25 cellular contexts compared by ENCODE assay signal in the genomic region with DNA sequence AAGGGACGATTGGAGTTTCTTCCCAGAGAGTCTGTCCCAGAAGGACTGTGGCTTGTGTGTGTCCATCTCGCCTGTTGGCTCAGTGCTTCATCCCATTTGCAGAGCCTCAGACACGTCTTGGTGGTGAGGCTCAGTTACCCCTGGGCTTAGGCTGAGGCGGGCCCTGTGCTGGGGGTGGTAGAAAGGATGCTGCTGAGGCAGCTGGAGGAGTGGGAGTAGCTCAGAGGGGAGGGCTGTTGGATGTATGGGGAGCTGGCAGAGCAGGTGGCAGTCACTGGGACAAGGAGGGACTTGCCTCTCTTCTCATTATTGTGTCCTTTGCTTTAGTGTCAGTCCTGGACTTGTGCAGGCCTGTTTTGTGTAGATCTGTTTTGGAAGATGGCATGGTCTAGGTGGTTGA. TPM values are rescaled to one million over a fixed set of nuclear protein-coding genes. Genes with fewer than 3 reads are reported as not detected.
DNase-seq lines count a peak whose midpoint lies in the region; ATAC-seq, FAIRE-seq and TF ChIP-seq lines count a peak whose summit lies in the region.
"Had no signal": no experiment of that assay in that cellular context is flagged by ENCODE, and none has a peak within 500 bp of the region (broad histone marks: within the 10 kb centered on the region; RNA-seq: fewer than 3 reads in every experiment).

No MANE protein-coding gene starts in this region.

- peaks cover 37% of the 10 kb centered on the region for H3K4me1 Mint-ChIP-seq in activated naive CD4-positive, alpha-beta T cell treated with anti-CD3 and anti-CD28 coated beads, Interleukin-2, amount 10 ng/mL, durations not matched to agents 7 days and 5 days
- peaks cover 9 to 10% of the 10 kb centered on the region in 2 donors for H3K4me1 Mint-ChIP-seq in stimulated activated naive B cell treated with anti-CD40 and anti-IgM and Interleukin-4, amounts not matched to agents 10 μg/mL and 1 μg/mL and 100 μg/mL, for 72 hours
- no peaks in the 10 kb centered on the region for H3K4me1 Mint-ChIP-seq in MCF 10A (ENCODE audit: insufficient read depth, unreplicated experiment)

- POLR2A ChIA-PET in K562 (lab: Yijun Ruan, JAX): interaction anchor here (0.6 to 3.9 kb wide), 6 partner anchors 14 to 421 kb away, joined by 3 to 38 read pairs (median 6); no protein-coding TSS in a partner anchor
- POLR2A ChIA-PET in MCF 10A (lab: Yijun Ruan, JAX): interaction anchor here (2.2 kb wide), 1 partner anchor 31 kb away, joined by 9 read pairs; a partner anchor contains a TSS

- peaks cover 3% of the 10 kb centered on the region for H3K9me1 ChIP-seq in K562 (ENCODE audit: control insufficient read depth, insufficient read depth, low read length)

- no peak for FAIRE-seq in K562 (lab: Jason Lieb, UNC)
- FAIRE-seq: astrocyte, GM18507, H54, islet of Langerhans had no signal

- no peak for DNase-seq in activated naive CD4-positive, alpha-beta T cell treated with anti-CD3 and anti-CD28 coated beads, Interleukin-2, amount 10 ng/mL, durations not matched to agents 7 days and 5 days
- DNase-seq in activated naive CD4-positive, alpha-beta T cell treated with Interleukin-2 at 50 U/mL for 16 hours: no peak
- DNase-seq in NCI-H2171 treated with DMSO at 0.1 percent for 48 hours (lab: John Stamatoyannopoulos, UW) (peak; percentile 74), K562 (ENCODE audit: extremely low read depth in 1 of 4, low spot score in 3 of 4) (no peak), MCF 10A (ENCODE audit: unreplicated experiment) (no peak)
- no peak for DNase-seq in stimulated activated naive B cell treated with anti-CD40 and anti-IgM and Interleukin-4, amounts not matched to agents 10 μg/mL and 1 μg/mL and 100 μg/mL, for 72 hours
- DNase-seq: activated CD4-positive, alpha-beta T cell treated with anti-CD3 and anti-CD28 coated beads for 1 hour; CD4-positive, CD25-positive, alpha-beta regulatory T cell; effector CD8-positive, alpha-beta T cell; foreskin melanocyte; hippocampal formation; IMR-90; midbrain; NCI-H1436 treated with DMSO at 0.1 percent for 48 hours; NCI-H526 treated with DMSO at 0.1 percent for 48 hours; stimulated activated CD8-positive, alpha-beta memory T cell treated with anti-CD3 and anti-CD28 coated beads, Interleukin-4, amount 100 ng/mL, for 48 hours had no signal

- no peak overlapping the region for H3K4me2 ChIP-seq in K562 (ENCODE audit: insufficient read depth, low read length)

- CTCF ChIA-PET in activated naive CD4-positive, alpha-beta T cell treated with anti-CD3 and anti-CD28 coated beads, Interleukin-2, amount 10 ng/mL, durations not matched to agents 7 days and 5 days (lab: Charles Lee): interaction anchor here (1.3 to 3.0 kb wide), 3 partner anchors 10 to 68 kb away, joined by 4 to 13 read pairs (median 6); no protein-coding TSS in a partner anchor
- CTCF ChIA-PET in K562 (lab: Yijun Ruan, JAX; ENCODE audit: low intra/inter-chr PET ratio) (no interaction called here), MCF 10A (lab: Yijun Ruan, JAX) (no interaction called here)

- peak overlapping the region; percentile 64 for H3K27ac Mint-ChIP-seq in activated naive CD4-positive, alpha-beta T cell treated with anti-CD3 and anti-CD28 coated beads, Interleukin-2, amount 10 ng/mL, durations not matched to agents 7 days and 5 days
- peak overlapping the region; percentile 43 for H3K27ac Mint-ChIP-seq in stimulated activated naive B cell treated with anti-CD40 and anti-IgM and Interleukin-4, amounts not matched to agents 10 μg/mL and 1 μg/mL and 100 μg/mL, for 72 hours
- H3K27ac Mint-ChIP-seq in MCF 10A (ENCODE audit: low read depth, unreplicated experiment): no peak overlapping the region

- H4K20me1 ChIP-seq in K562 (replicated peaks; ENCODE audit: control insufficient read depth, insufficient read depth, low read length): no peaks in the 10 kb centered on the region

- TF ChIP-seq POLR2A in K562 (conservative IDR thresholded peaks at IDR 0.05): peak; percentile 46; the same call in 1 of the 2 replicates

- BruUV-seq in K562 (replicated peaks; lab: Mats Ljungman, UMichigan) (no TSS peak), MCF 10A (replicated peaks; lab: Mats Ljungman, UMichigan) (no TSS peak)

- no peak overlapping the region for H2AFZ ChIP-seq in K562 (ENCODE audit: low read depth, low read length)

- H3K27me3 Mint-ChIP-seq in activated naive CD4-positive, alpha-beta T cell treated with anti-CD3 and anti-CD28 coated beads, Interleukin-2, amount 10 ng/mL, durations not matched to agents 7 days and 5 days: no peaks in the 10 kb centered on the region
- H3K27me3 Mint-ChIP-seq in stimulated activated naive B cell treated with anti-CD40 and anti-IgM and Interleukin-4, amounts not matched to agents 10 μg/mL and 1 μg/mL and 100 μg/mL, for 72 hours: no peaks in the 10 kb centered on the region
- H3K27me3 Mint-ChIP-seq in MCF 10A (ENCODE audit: insufficient read depth, unreplicated experiment): no peaks in the 10 kb centered on the region
- H3K27me3 Mint-ChIP-seq: CD4-positive, CD25-positive, alpha-beta regulatory T cell had no signal

- WGBS in K562 (ENCODE audit: insufficient coverage, low coverage, missing lambda C conversion rate): 72% methylated on average over 4 of the region's 4 CpGs

- H3K36me3 ChIP-seq in K562 (ENCODE audit: control insufficient read depth, insufficient read depth, low read length): peaks cover 62% of the 10 kb centered on the region

- no peak overlapping the region for H3K27ac ChIP-seq in K562 (ENCODE audit: extremely low read depth, low read depth, low read length)

- H3K9me3 ChIP-seq in K562 (replicated peaks; ENCODE audit: control insufficient read depth, insufficient read depth, low read depth, low read length): no peaks in the 10 kb centered on the region

- H3K36me3 Mint-ChIP-seq in activated naive CD4-positive, alpha-beta T cell treated with anti-CD3 and anti-CD28 coated beads, Interleukin-2, amount 10 ng/mL, durations not matched to agents 7 days and 5 days: peaks cover 53% of the 10 kb centered on the region
- peaks cover 36 to 56% of the 10 kb centered on the region in 2 donors for H3K36me3 Mint-ChIP-seq in stimulated activated naive B cell treated with anti-CD40 and anti-IgM and Interleukin-4, amounts not matched to agents 10 μg/mL and 1 μg/mL and 100 μg/mL, for 72 hours
- H3K36me3 Mint-ChIP-seq in MCF 10A (ENCODE audit: insufficient read depth, unreplicated experiment): peaks cover 75% of the 10 kb centered on the region

- intact Hi-C loops in K562 (cut with micrococcal nuclease) (no loop called here), MCF 10A (cut with micrococcal nuclease) (no loop called here)

- no peak for TF ChIP-seq EP300 in K562 (IDR thresholded peaks at IDR 0.05; ENCODE audit: low read length)

- TF ChIP-seq RAD21 in K562 (CRISPR knock-in tag; conservative IDR thresholded peaks at IDR 0.05 in 1 of 2, IDR thresholded peaks at IDR 0.05 in 1 of 2): no peak

- ATAC-seq in K562: no peak
- no peak for ATAC-seq in stimulated activated naive B cell treated with anti-CD40 and anti-IgM and Interleukin-4, amounts not matched to agents 10 μg/mL and 1 μg/mL and 100 μg/mL, for 72 hours (replicated peaks)
- ATAC-seq in HG02759 (IDR thresholded peaks at IDR 0.05; ENCODE audit: unreplicated experiment): no peak
- ATAC-seq: esophagus mucosa had no signal

- peaks cover 34 to 37% of the 10 kb centered on the region in 2 experiments for H3K4me1 ChIP-seq in K562 (replicated peaks in 1 of 2; ENCODE audit: control insufficient read depth in 2 of 2, insufficient read depth in 2 of 2, low read length in 2 of 2)

- no peaks in the 10 kb centered on the region for H3K27me3 ChIP-seq in K562 (ENCODE audit: control insufficient read depth in 2 of 2, insufficient read depth in 2 of 2, low read length in 2 of 2)

- in situ Hi-C loops in K562 (cut with MboI): no loop called here

- no peak overlapping the region for H3K4me3 ChIP-seq in K562

- no peak overlapping the region for H3K4me3 Mint-ChIP-seq in activated naive CD4-positive, alpha-beta T cell treated with anti-CD3 and anti-CD28 coated beads, Interleukin-2, amount 10 ng/mL, durations not matched to agents 7 days and 5 days
- H3K4me3 Mint-ChIP-seq in stimulated activated naive B cell treated with anti-CD40 and anti-IgM and Interleukin-4, amounts not matched to agents 10 μg/mL and 1 μg/mL and 100 μg/mL, for 72 hours: no peak overlapping the region
- H3K4me3 Mint-ChIP-seq in MCF 10A (ENCODE audit: unreplicated experiment): no peak overlapping the region
- H3K4me3 Mint-ChIP-seq: CD4-positive, CD25-positive, alpha-beta regulatory T cell; neural crest cell had no signal

- peak overlapping the region in 1 of 2 experiments; percentile 7; a peak in 1 of 4 replicates for H3K9ac ChIP-seq in K562 (ENCODE audit: insufficient read depth in 1 of 2, low read depth in 2 of 2, low read length in 2 of 2)

- peaks cover 2% of the 10 kb centered on the region; the same call in 2 of the 3 replicates for H3K79me2 ChIP-seq in K562 (ENCODE audit: control insufficient read depth, insufficient read depth, low read length)

- H3K9me3 Mint-ChIP-seq in activated naive CD4-positive, alpha-beta T cell treated with anti-CD3 and anti-CD28 coated beads, Interleukin-2, amount 10 ng/mL, durations not matched to agents 7 days and 5 days: no peaks in the 10 kb centered on the region
- H3K9me3 Mint-ChIP-seq in stimulated activated naive B cell treated with anti-CD40 and anti-IgM and Interleukin-4, amounts not matched to agents 10 μg/mL and 1 μg/mL and 100 μg/mL, for 72 hours: no peaks in the 10 kb centered on the region
- no peaks in the 10 kb centered on the region for H3K9me3 Mint-ChIP-seq in MCF 10A (ENCODE audit: unreplicated experiment)
- H3K9me3 Mint-ChIP-seq: CD4-positive, CD25-positive, alpha-beta regulatory T cell; neural crest cell had no signal

- TF ChIP-seq CTCF in K562 (IDR thresholded peaks at IDR 0.05 in 2 of 3, conservative IDR thresholded peaks at IDR 0.05 in 1 of 3; ENCODE audit: insufficient read depth in 2 of 3, low read depth in 1 of 3, low read length in 3 of 3): no peak
- no peak for TF ChIP-seq CTCF in MCF 10A (IDR thresholded peaks at IDR 0.05; ENCODE audit: unreplicated experiment)

RNA-seq across cellular contexts. Expression of a gene that starts 7.3 kb away (rescaled TPM):
- 73.6 and 259 TPM in 2 replicates for total RNA-seq in K562 (2011; cell fraction: chromatin; rRNA removed; ENCODE audit: low replicate concordance)
- total RNA-seq in K562 (2011; cell fraction: nucleolus; rRNA removed): 259 and 285 TPM in 2 replicates
- 145 and 161 TPM in 2 replicates for total RNA-seq in K562 (2011; cell fraction: nucleoplasm; rRNA removed)
- 117 and 131 TPM in 2 replicates for total RNA-seq in K562 (2014; rRNA removed)
- 11.8 and 17.2 TPM in 2 replicates for total RNA-seq in K562 (2014; rRNA removed; fragmentation: Illumina TruSeq; extraction: Trizol)
- 50.7 and 55.6 TPM in 2 replicates for total RNA-seq in K562 (2015; rRNA removed; fragmentation: Illumina TruSeq; extraction: Trizol)
- 92.8 and 102 TPM in 2 replicates for total RNA-seq in K562 (2021)
- polyA plus RNA-seq in K562 (2011; rRNA removed): 48.3 and 113 TPM in 2 replicates
- polyA plus RNA-seq in K562 (2011; cell fraction: cytosol; rRNA removed): 79.2 and 124 TPM in 2 replicates
- 514 and 538 TPM in 2 replicates for polyA plus RNA-seq in K562 (2011; cell fraction: nucleus; rRNA removed)
- 79.3 and 134 TPM in 2 replicates for polyA plus RNA-seq in K562 (2012)
- 30.8 and 57.5 TPM in 2 replicates for polyA plus RNA-seq in K562 (2014; fragmentation: Illumina TruSeq; extraction: Trizol)
- polyA plus RNA-seq in K562 (2014; fragmentation: Nextera tagmentation; extraction: Ambion mirVana): 1 to 10 TPM; 2.5 to 5.1 TPM
- 105 and 108 TPM in 2 replicates for polyA plus RNA-seq in K562 (2014; rRNA removed)
- polyA minus RNA-seq in K562 (2011; rRNA and poly(A)+ RNA removed): 15.8 and 16.2 TPM in 2 replicates
- polyA minus RNA-seq in K562 (2011; cell fraction: cytosol; rRNA and poly(A)+ RNA removed): 26.3 and 43.2 TPM in 2 replicates
- 54.1 and 78.2 TPM in 2 replicates for polyA minus RNA-seq in K562 (2011; cell fraction: nucleus; rRNA and poly(A)+ RNA removed)
- total RNA-seq in MCF 10A (2022): 22.1 and 25.3 TPM in 2 replicates

RNA-seq across cellular contexts. Expression of a gene that starts 31.8 kb away (rescaled TPM):
- total RNA-seq in K562 (2011; cell fraction: chromatin; rRNA removed; ENCODE audit: low replicate concordance): 133 and 181 TPM in 2 replicates
- total RNA-seq in K562 (2011; cell fraction: nucleolus; rRNA removed): 106 and 110 TPM in 2 replicates
- 88.2 and 107 TPM in 2 replicates for total RNA-seq in K562 (2011; cell fraction: nucleoplasm; rRNA removed)
- total RNA-seq in K562 (2014; rRNA removed) (95.4 and 108 TPM in 2 replicates), K562 (2014; rRNA removed; fragmentation: Illumina TruSeq; extraction: Trizol) (87.1 and 109 TPM in 2 replicates), K562 (2015; rRNA removed; fragmentation: Illumina TruSeq; extraction: Trizol) (79.6 and 82.9 TPM in 2 replicates), K562 (2021) (147 and 158 TPM in 2 replicates), MCF 10A (2022) (95.6 and 105 TPM in 2 replicates)
- polyA plus RNA-seq in K562 (2011; rRNA removed) (83.4 and 112 TPM in 2 replicates), K562 (2014; fragmentation: Illumina TruSeq; extraction: Trizol) (139 and 165 TPM in 2 replicates), K562 (2014; fragmentation: Nextera tagmentation; extraction: Ambion mirVana) (10 to 100 TPM; 10.5 to 14.0 TPM), K562 (2014; rRNA removed) (94.6 and 99.9 TPM in 2 replicates)
- 74.2 and 81.7 TPM in 2 replicates for polyA plus RNA-seq in K562 (2011; cell fraction: cytosol; rRNA removed)
- polyA plus RNA-seq in K562 (2011; cell fraction: nucleus; rRNA removed): 185 and 193 TPM in 2 replicates
- 74.5 and 123 TPM in 2 replicates for polyA plus RNA-seq in K562 (2012)
- polyA minus RNA-seq in K562 (2011; rRNA and poly(A)+ RNA removed): 105 and 127 TPM in 2 replicates
- 52.3 and 57.5 TPM in 2 replicates for polyA minus RNA-seq in K562 (2011; cell fraction: cytosol; rRNA and poly(A)+ RNA removed)
- polyA minus RNA-seq in K562 (2011; cell fraction: nucleus; rRNA and poly(A)+ RNA removed): 38.1 and 91.4 TPM in 2 replicates

RNA-seq across cellular contexts. Expression of a gene that starts 51.1 kb away (rescaled TPM):
- total RNA-seq in K562 (2011; cell fraction: chromatin; rRNA removed; ENCODE audit: low replicate concordance): 14.4 and 37.6 TPM in 2 replicates
- 36.7 and 39.3 TPM in 2 replicates for total RNA-seq in K562 (2011; cell fraction: nucleolus; rRNA removed)
- total RNA-seq in K562 (2011; cell fraction: nucleoplasm; rRNA removed): 23.4 and 24.7 TPM in 2 replicates
- total RNA-seq in K562 (2014; rRNA removed) (22.2 and 27.1 TPM in 2 replicates), K562 (2014; rRNA removed; fragmentation: Illumina TruSeq; extraction: Trizol) (5.9 and 8.7 TPM in 2 replicates), K562 (2015; rRNA removed; fragmentation: Illumina TruSeq; extraction: Trizol) (17.1 and 18.9 TPM in 2 replicates), K562 (2021) (38.4 and 40.2 TPM in 2 replicates), MCF 10A (2022) (not detected in 2 replicates)
- polyA plus RNA-seq in K562 (2011; rRNA removed) (5.6 and 12.0 TPM in 2 replicates), K562 (2014; fragmentation: Illumina TruSeq; extraction: Trizol) (22.4 and 24.4 TPM in 2 replicates), K562 (2014; fragmentation: Nextera tagmentation; extraction: Ambion mirVana) (1 to 10 TPM; 3.5 to 3.7 TPM), K562 (2014; rRNA removed) (18.2 and 19.9 TPM in 2 replicates)
- polyA plus RNA-seq in K562 (2011; cell fraction: cytosol; rRNA removed): 10.7 and 17.1 TPM in 2 replicates
- polyA plus RNA-seq in K562 (2011; cell fraction: nucleus; rRNA removed): 8.7 and 10.8 TPM in 2 replicates
- polyA plus RNA-seq in K562 (2012): 23.2 and 39.4 TPM in 2 replicates
- 6.5 and 7.8 TPM in 2 replicates for polyA minus RNA-seq in K562 (2011; rRNA and poly(A)+ RNA removed)
- polyA minus RNA-seq in K562 (2011; cell fraction: cytosol; rRNA and poly(A)+ RNA removed): 14.6 and 16.9 TPM in 2 replicates
- polyA minus RNA-seq in K562 (2011; cell fraction: nucleus; rRNA and poly(A)+ RNA removed): 5.3 and 7.6 TPM in 2 replicates
- total RNA-seq: chondrocyte, G401, neural crest cell had no signal
